In genomic region chr16:1945559-1946391, GRCh38 we compare ENCODE assay signal across 1 cellular context.
TF ChIP-seq lines count a peak whose summit lies in the region.

No MANE protein-coding gene starts in this region.

TF ChIP-seq in K562, 482 proteins besides CTCF, POLR2A, EP300 and RAD21:
- TF ChIP-seq TRIM24 (IDR thresholded peaks at IDR 0.05) = peak; percentile 22 to 27; a peak in 2 of 4 replicates
- TF ChIP-seq EGR1 (conservative IDR thresholded peaks at IDR 0.05) = peak; percentile 52
- TF ChIP-seq TFAP4 (CRISPR knock-in tag; IDR thresholded peaks at IDR 0.05; ENCODE audit: borderline replicate concordance) = peak; percentile 57; the same call in 1 of the 2 replicates
- TF ChIP-seq CREB1 (IDR thresholded peaks at IDR 0.05) = no peak
- no peak for TF ChIP-seq CREB1 (CRISPR knock-in tag; IDR thresholded peaks at IDR 0.05)
- peak; percentile 52; the same call in 1 of the 2 replicates for TF ChIP-seq ZBTB7A (IDR thresholded peaks at IDR 0.05; ENCODE audit: borderline replicate concordance, control insufficient read depth, low read depth, low read length)
- no peak for TF ChIP-seq CEBPG (CRISPR knock-in tag; IDR thresholded peaks at IDR 0.05)
- TF ChIP-seq CEBPG (tag; conservative IDR thresholded peaks at IDR 0.05 in 1 of 2, IDR thresholded peaks at IDR 0.05 in 1 of 2) = no peak
- TF ChIP-seq KDM1A (IDR thresholded peaks at IDR 0.05) = peak in 1 of 2 experiments; percentile 26; a peak in 1 of 4 replicates
- TF ChIP-seq POLR2AphosphoS5 (IDR thresholded peaks at IDR 0.05; ENCODE audit: control insufficient read depth, insufficient read depth, low read depth, low read length) = peak; percentile 49; the same call in 1 of the 2 replicates
- no peak for TF ChIP-seq SREBF1 (IDR thresholded peaks at IDR 0.05; ENCODE audit: borderline replicate concordance, low read depth, low read length)
- TF ChIP-seq NFIC (IDR thresholded peaks at IDR 0.05) = peak; percentile 37; the same call in 1 of the 2 replicates
- peak; percentile 84 for TF ChIP-seq CBFA2T2 (conservative IDR thresholded peaks at IDR 0.05)
- TF ChIP-seq ZNF134 (CRISPR knock-in tag; conservative IDR thresholded peaks at IDR 0.05) = no peak
- no peak for TF ChIP-seq ZNF140 (CRISPR knock-in tag; IDR thresholded peaks at IDR 0.05)
- TF ChIP-seq SRSF9 (IDR thresholded peaks at IDR 0.05; ENCODE audit: borderline replicate concordance, low read depth, low read length) = no peak
- no peak for TF ChIP-seq HMGN3 (IDR thresholded peaks at IDR 0.05; ENCODE audit: borderline replicate concordance, extremely low read depth, insufficient read length, low read depth, low read length)
- TF ChIP-seq STAT5B (CRISPR knock-in tag; IDR thresholded peaks at IDR 0.05) = no peak
- no peak for TF ChIP-seq DLX4 (CRISPR knock-in tag; IDR thresholded peaks at IDR 0.05)
- TF ChIP-seq SMARCA4 (IDR thresholded peaks at IDR 0.05) = 0 out of 2 replicates have a peak, but pooled peaks have one; percentile 14
- peak; percentile 19; the same call in 1 of the 2 replicates for TF ChIP-seq TEAD4 (IDR thresholded peaks at IDR 0.05; ENCODE audit: low read length)
- TF ChIP-seq TEAD4 (CRISPR knock-in tag; IDR thresholded peaks at IDR 0.05; ENCODE audit: borderline replicate concordance) = no peak
- no peak for TF ChIP-seq BCL6 (CRISPR knock-in tag; IDR thresholded peaks at IDR 0.05)
- peak; percentile 88 for TF ChIP-seq CBFA2T3 (IDR thresholded peaks at IDR 0.05)
- peak; percentile 45; the same call in 1 of the 2 replicates for TF ChIP-seq ARID1B (IDR thresholded peaks at IDR 0.05)
- peak; percentile 48 for TF ChIP-seq TCF3 (CRISPR knock-in tag; IDR thresholded peaks at IDR 0.05)
TF ChIP-seq in K562: peak in this region for 13.
